1 cellular context compared by ENCODE assay signal in genomic region chr14:21300892-21301291, GRCh38.
TF ChIP-seq lines count a peak whose summit lies in the region.

No MANE protein-coding gene starts in this region.

TF ChIP-seq in HepG2, 621 proteins besides CTCF, POLR2A, EP300 and RAD21 (continued from another document and continues in another):
- TF ChIP-seq, protein P1, sequence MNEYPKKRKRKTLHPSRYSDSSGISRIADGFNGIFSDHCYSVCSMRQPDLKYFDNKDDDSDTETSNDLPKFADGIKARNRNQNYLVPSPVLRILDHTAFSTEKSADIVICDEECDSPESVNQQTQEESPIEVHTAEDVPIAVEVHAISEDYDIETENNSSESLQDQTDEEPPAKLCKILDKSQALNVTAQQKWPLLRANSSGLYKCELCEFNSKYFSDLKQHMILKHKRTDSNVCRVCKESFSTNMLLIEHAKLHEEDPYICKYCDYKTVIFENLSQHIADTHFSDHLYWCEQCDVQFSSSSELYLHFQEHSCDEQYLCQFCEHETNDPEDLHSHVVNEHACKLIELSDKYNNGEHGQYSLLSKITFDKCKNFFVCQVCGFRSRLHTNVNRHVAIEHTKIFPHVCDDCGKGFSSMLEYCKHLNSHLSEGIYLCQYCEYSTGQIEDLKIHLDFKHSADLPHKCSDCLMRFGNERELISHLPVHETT (CRISPR knock-in tag; conservative IDR thresholded peaks at IDR 0.05): no peak; the same call in 1 of the 2 replicates
- TF ChIP-seq HIC2 (CRISPR knock-in tag; IDR thresholded peaks at IDR 0.05; ENCODE audit: low read depth) (peak; percentile 77), TCF12 (IDR thresholded peaks at IDR 0.05) (no peak), TCF12 (CRISPR knock-in tag; IDR thresholded peaks at IDR 0.05) (no peak), ETV5 (CRISPR knock-in tag; IDR thresholded peaks at IDR 0.05; ENCODE audit: borderline replicate concordance) (0 out of 2 replicates have a peak, but pooled peaks have one; percentile 14), KMT2A (CRISPR knock-in tag; IDR thresholded peaks at IDR 0.05) (peak; percentile 37; the same call in 1 of the 2 replicates), NFIB (CRISPR knock-in tag; IDR thresholded peaks at IDR 0.05; ENCODE audit: borderline replicate concordance) (no peak), HDAC1 (CRISPR knock-in tag; IDR thresholded peaks at IDR 0.05) (peak; percentile 33), REPIN1 (CRISPR knock-in tag; IDR thresholded peaks at IDR 0.05; ENCODE audit: borderline replicate concordance, low read depth) (peak; percentile 54; the same call in 1 of the 2 replicates), ZNF281 (CRISPR knock-in tag; IDR thresholded peaks at IDR 0.05; ENCODE audit: borderline replicate concordance) (0 out of 2 replicates have a peak, but pooled peaks have one; percentile 17), HOXA3 (CRISPR knock-in tag; IDR thresholded peaks at IDR 0.05) (peak; percentile 71; the same call in 1 of the 2 replicates), ZNF207 (IDR thresholded peaks at IDR 0.05; ENCODE audit: borderline replicate concordance) (no peak), ZEB1 (IDR thresholded peaks at IDR 0.05; ENCODE audit: insufficient replicate concordance, low read depth) (no peak), ZNF362 (CRISPR knock-in tag; IDR thresholded peaks at IDR 0.05; ENCODE audit: borderline replicate concordance) (0 out of 2 replicates have a peak, but pooled peaks have one; percentile 20), RARA (CRISPR knock-in tag; IDR thresholded peaks at IDR 0.05) (peak; percentile 21; the same call in 1 of the 2 replicates), ZNF724P (CRISPR knock-in tag; IDR thresholded peaks at IDR 0.05; ENCODE audit: borderline replicate concordance) (no peak), MYC (CRISPR knock-in tag; IDR thresholded peaks at IDR 0.05; ENCODE audit: borderline replicate concordance) (peak; percentile 53; the same call in 1 of the 2 replicates), ZNF296 (CRISPR knock-in tag; conservative IDR thresholded peaks at IDR 0.05) (no peak), HHEX (CRISPR knock-in tag; IDR thresholded peaks at IDR 0.05) (no peak), HOXA9 (CRISPR knock-in tag; IDR thresholded peaks at IDR 0.05; ENCODE audit: borderline replicate concordance) (no peak), MAF1 (CRISPR knock-in tag; IDR thresholded peaks at IDR 0.05; ENCODE audit: borderline replicate concordance) (no peak), HNRNPLL (IDR thresholded peaks at IDR 0.05; ENCODE audit: low read depth, low read length, poor library complexity, severe bottlenecking) (peak; percentile 63), KDM1A (CRISPR knock-in tag; IDR thresholded peaks at IDR 0.05) (no peak), SIX4 (CRISPR knock-in tag; IDR thresholded peaks at IDR 0.05) (peak; percentile 2; the same call in 1 of the 2 replicates), EEA1 (CRISPR knock-in tag; IDR thresholded peaks at IDR 0.05; ENCODE audit: borderline replicate concordance) (0 out of 2 replicates have a peak, but pooled peaks have one; percentile 59), KLF11 (CRISPR knock-in tag; IDR thresholded peaks at IDR 0.05) (peak; percentile 40; the same call in 1 of the 2 replicates), SOX13 (IDR thresholded peaks at IDR 0.05) (no peak), SOX13 (CRISPR knock-in tag; conservative IDR thresholded peaks at IDR 0.05 in 1 of 2, IDR thresholded peaks at IDR 0.05 in 1 of 2) (0 out of 4 replicates have a peak, but pooled peaks of 1 of the 2 experiments have one; percentile 9), THAP11 (CRISPR knock-in tag; IDR thresholded peaks at IDR 0.05) (0 out of 2 replicates have a peak, but pooled peaks have one; percentile 13), IRX3 (CRISPR knock-in tag; IDR thresholded peaks at IDR 0.05; ENCODE audit: borderline replicate concordance, low read depth) (no peak), CEBPG (CRISPR knock-in tag; IDR thresholded peaks at IDR 0.05) (no peak), FOXK1 (CRISPR knock-in tag; IDR thresholded peaks at IDR 0.05; ENCODE audit: borderline replicate concordance, low read depth) (no peak), TOE1 (CRISPR knock-in tag; IDR thresholded peaks at IDR 0.05) (no peak), ZNF580 (CRISPR knock-in tag; IDR thresholded peaks at IDR 0.05; ENCODE audit: borderline replicate concordance, low read depth) (0 out of 2 replicates have a peak, but pooled peaks have one; percentile 29), CCDC6 (CRISPR knock-in tag; IDR thresholded peaks at IDR 0.05) (no peak), FOXC1 (CRISPR knock-in tag; IDR thresholded peaks at IDR 0.05; ENCODE audit: borderline replicate concordance) (no peak; the same call in 1 of the 2 replicates), GABPB1 (CRISPR knock-in tag; IDR thresholded peaks at IDR 0.05) (peak; percentile 59; the same call in 1 of the 2 replicates), GATAD2A (CRISPR knock-in tag; IDR thresholded peaks at IDR 0.05) (0 out of 2 replicates have a peak, but pooled peaks have one; percentile 23), ZNF121 (CRISPR knock-in tag; IDR thresholded peaks at IDR 0.05) (no peak), MAFF (IDR thresholded peaks at IDR 0.05; ENCODE audit: low read depth, low read length) (no peak), MTA1 (CRISPR knock-in tag; IDR thresholded peaks at IDR 0.05; ENCODE audit: borderline replicate concordance) (peak; percentile 61; the same call in 1 of the 2 replicates), ZMYM4 (CRISPR knock-in tag; IDR thresholded peaks at IDR 0.05) (peak; percentile 44; the same call in 1 of the 2 replicates), HOXA7 (CRISPR knock-in tag; IDR thresholded peaks at IDR 0.05) (no peak), ZNF644 (CRISPR knock-in tag; IDR thresholded peaks at IDR 0.05; ENCODE audit: low read depth) (no peak), KAT7 (CRISPR knock-in tag; IDR thresholded peaks at IDR 0.05; ENCODE audit: borderline replicate concordance) (0 out of 2 replicates have a peak, but pooled peaks have one; percentile 58), ZFP90 (CRISPR knock-in tag; IDR thresholded peaks at IDR 0.05; ENCODE audit: borderline replicate concordance) (peak; percentile 64; the same call in 1 of the 2 replicates), HDAC2 (CRISPR knock-in tag; IDR thresholded peaks at IDR 0.05) (0 out of 2 replicates have a peak, but pooled peaks have one; percentile 41), PTBP1 (IDR thresholded peaks at IDR 0.05; ENCODE audit: low read depth, low read length, poor library complexity, severe bottlenecking) (peak; percentile 83), RELA (CRISPR knock-in tag; IDR thresholded peaks at IDR 0.05) (0 out of 2 replicates have a peak, but pooled peaks have one; percentile 56), ZNF746 (CRISPR knock-in tag; IDR thresholded peaks at IDR 0.05) (no peak), YY1 (IDR thresholded peaks at IDR 0.05; ENCODE audit: insufficient read depth, insufficient replicate concordance, low read depth, low read length) (peak; percentile 57)
- TF ChIP-seq, protein P2, sequence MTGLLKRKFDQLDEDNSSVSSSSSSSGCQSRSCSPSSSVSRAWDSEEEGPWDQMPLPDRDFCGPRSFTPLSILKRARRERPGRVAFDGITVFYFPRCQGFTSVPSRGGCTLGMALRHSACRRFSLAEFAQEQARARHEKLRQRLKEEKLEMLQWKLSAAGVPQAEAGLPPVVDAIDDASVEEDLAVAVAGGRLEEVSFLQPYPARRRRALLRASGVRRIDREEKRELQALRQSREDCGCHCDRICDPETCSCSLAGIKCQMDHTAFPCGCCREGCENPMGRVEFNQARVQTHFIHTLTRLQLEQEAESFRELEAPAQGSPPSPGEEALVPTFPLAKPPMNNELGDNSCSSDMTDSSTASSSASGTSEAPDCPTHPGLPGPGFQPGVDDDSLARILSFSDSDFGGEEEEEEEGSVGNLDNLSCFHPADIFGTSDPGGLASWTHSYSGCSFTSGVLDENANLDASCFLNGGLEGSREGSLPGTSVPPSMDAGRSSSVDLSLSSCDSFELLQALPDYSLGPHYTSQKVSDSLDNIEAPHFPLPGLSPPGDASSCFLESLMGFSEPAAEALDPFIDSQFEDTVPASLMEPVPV (CRISPR knock-in tag; IDR thresholded peaks at IDR 0.05): 0 out of 2 replicates have a peak, but pooled peaks have one; percentile 12
- TF ChIP-seq, protein P3, sequence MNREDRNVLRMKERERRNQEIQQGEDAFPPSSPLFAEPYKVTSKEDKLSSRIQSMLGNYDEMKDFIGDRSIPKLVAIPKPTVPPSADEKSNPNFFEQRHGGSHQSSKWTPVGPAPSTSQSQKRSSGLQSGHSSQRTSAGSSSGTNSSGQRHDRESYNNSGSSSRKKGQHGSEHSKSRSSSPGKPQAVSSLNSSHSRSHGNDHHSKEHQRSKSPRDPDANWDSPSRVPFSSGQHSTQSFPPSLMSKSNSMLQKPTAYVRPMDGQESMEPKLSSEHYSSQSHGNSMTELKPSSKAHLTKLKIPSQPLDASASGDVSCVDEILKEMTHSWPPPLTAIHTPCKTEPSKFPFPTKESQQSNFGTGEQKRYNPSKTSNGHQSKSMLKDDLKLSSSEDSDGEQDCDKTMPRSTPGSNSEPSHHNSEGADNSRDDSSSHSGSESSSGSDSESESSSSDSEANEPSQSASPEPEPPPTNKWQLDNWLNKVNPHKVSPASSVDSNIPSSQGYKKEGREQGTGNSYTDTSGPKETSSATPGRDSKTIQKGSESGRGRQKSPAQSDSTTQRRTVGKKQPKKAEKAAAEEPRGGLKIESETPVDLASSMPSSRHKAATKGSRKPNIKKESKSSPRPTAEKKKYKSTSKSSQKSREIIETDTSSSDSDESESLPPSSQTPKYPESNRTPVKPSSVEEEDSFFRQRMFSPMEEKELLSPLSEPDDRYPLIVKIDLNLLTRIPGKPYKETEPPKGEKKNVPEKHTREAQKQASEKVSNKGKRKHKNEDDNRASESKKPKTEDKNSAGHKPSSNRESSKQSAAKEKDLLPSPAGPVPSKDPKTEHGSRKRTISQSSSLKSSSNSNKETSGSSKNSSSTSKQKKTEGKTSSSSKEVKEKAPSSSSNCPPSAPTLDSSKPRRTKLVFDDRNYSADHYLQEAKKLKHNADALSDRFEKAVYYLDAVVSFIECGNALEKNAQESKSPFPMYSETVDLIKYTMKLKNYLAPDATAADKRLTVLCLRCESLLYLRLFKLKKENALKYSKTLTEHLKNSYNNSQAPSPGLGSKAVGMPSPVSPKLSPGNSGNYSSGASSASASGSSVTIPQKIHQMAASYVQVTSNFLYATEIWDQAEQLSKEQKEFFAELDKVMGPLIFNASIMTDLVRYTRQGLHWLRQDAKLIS (CRISPR knock-in tag; IDR thresholded peaks at IDR 0.05): no peak
- TF ChIP-seq, protein P4, sequence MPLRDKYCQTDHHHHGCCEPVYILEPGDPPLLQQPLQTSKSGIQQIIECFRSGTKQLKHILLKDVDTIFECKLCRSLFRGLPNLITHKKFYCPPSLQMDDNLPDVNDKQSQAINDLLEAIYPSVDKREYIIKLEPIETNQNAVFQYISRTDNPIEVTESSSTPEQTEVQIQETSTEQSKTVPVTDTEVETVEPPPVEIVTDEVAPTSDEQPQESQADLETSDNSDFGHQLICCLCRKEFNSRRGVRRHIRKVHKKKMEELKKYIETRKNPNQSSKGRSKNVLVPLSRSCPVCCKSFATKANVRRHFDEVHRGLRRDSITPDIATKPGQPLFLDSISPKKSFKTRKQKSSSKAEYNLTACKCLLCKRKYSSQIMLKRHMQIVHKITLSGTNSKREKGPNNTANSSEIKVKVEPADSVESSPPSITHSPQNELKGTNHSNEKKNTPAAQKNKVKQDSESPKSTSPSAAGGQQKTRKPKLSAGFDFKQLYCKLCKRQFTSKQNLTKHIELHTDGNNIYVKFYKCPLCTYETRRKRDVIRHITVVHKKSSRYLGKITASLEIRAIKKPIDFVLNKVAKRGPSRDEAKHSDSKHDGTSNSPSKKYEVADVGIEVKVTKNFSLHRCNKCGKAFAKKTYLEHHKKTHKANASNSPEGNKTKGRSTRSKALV (CRISPR knock-in tag; IDR thresholded peaks at IDR 0.05): peak; percentile 87; the same call in 1 of the 2 replicates
